In genomic region chr22:27633296-27633871, GRCh38 we compare ENCODE assay signal across 28 cellular contexts.
"Had no signal": no experiment of that assay in that cellular context is flagged by ENCODE, and none has a peak within 500 bp of the region (broad histone marks: within the 10 kb centered on the region; RNA-seq: fewer than 3 reads in every experiment).

No MANE protein-coding gene starts in this region.

- ATAC-seq: effector memory CD8-positive, alpha-beta T cell; gastroesophageal sphincter had no signal

- H3K4me1 Mint-ChIP-seq: activated CD4-positive, alpha-beta T cell treated with anti-CD3 and anti-CD28 coated beads, Interleukin-2, amount 10 ng/mL, durations not matched to agents 24 days and 14 days; activated naive CD8-positive, alpha-beta T cell treated with anti-CD3 and anti-CD28 coated beads for 36 hours; naive thymus-derived CD4-positive, alpha-beta T cell had no signal

- H3K4me3 Mint-ChIP-seq: activated CD4-positive, alpha-beta memory T cell treated with anti-CD3 and anti-CD28 coated beads for 36 hours; activated CD4-positive, alpha-beta T cell treated with anti-CD3 and anti-CD28 coated beads, Interleukin-2, amount 10 ng/mL, durations not matched to agents 24 days and 14 days; activated naive CD4-positive, alpha-beta T cell treated with anti-CD3 and anti-CD28 coated beads for 36 hours; activated naive CD8-positive, alpha-beta T cell treated with anti-CD3 and anti-CD28 coated beads for 36 hours; activated T-helper 1 cell treated with anti-CD3 and anti-CD28 coated beads, Interleukin-12 subunit alpha, Interleukin-12 subunit beta, Interleukin-2, Interleukin-4 antibody, amounts not matched to agents 30 ng/mL and 10 ng/mL and 1 ng/mL, durations not matched to agents 14 hours and 24 hours and 36 hours; effector memory CD8-positive, alpha-beta T cell; mesothelial cell of epicardium; naive thymus-derived CD4-positive, alpha-beta T cell; T-helper 1 cell treated with Interleukin-12 subunit alpha and Interleukin-12 subunit beta and Interleukin-4 antibody, amounts not matched to agents 30 μg/mL and 1 μg/mL, for 36 hours had no signal

- H3K4me1 ChIP-seq: adrenal gland, prostate gland had no signal

- H3K4me3 ChIP-seq: adrenal gland, body of pancreas, gastroesophageal sphincter, prostate gland, thoracic aorta had no signal

- H3K9me3 ChIP-seq: adrenal gland, body of pancreas, gastroesophageal sphincter, prostate gland, thoracic aorta had no signal

- H3K27me3 Mint-ChIP-seq: activated CD4-positive, alpha-beta T cell treated with anti-CD3 and anti-CD28 coated beads, Interleukin-2, amount 10 ng/mL, durations not matched to agents 24 days and 14 days had no signal

- H3K27ac ChIP-seq: adrenal gland, body of pancreas, gastroesophageal sphincter, prostate gland, thoracic aorta, VCaP had no signal

- H3K36me3 Mint-ChIP-seq: activated CD4-positive, alpha-beta memory T cell treated with anti-CD3 and anti-CD28 coated beads for 36 hours; activated naive CD8-positive, alpha-beta T cell treated with anti-CD3 and anti-CD28 coated beads for 36 hours; naive thymus-derived CD4-positive, alpha-beta T cell had no signal

- H3K36me3 ChIP-seq: adrenal gland, gastroesophageal sphincter, prostate gland, thoracic aorta had no signal

- DNase-seq: activated CD4-positive, alpha-beta memory T cell treated with anti-CD3 and anti-CD28 coated beads for 36 hours; activated CD4-positive, alpha-beta T cell treated with anti-CD3 and anti-CD28 coated beads, Interleukin-2, amount 10 ng/mL, durations not matched to agents 24 days and 14 days; activated CD4-positive, CD25-positive, alpha-beta regulatory T cell treated with anti-CD3 and anti-CD28 coated beads, Interleukin-2, amount 50 U/mL, for 72 hours; activated CD8-positive, alpha-beta memory T cell treated with anti-CD3 and anti-CD28 coated beads, Interleukin-2, amount 50 U/mL, for 4 hours; activated effector memory CD4-positive, alpha-beta T cell treated with anti-CD3 and anti-CD28 coated beads, Interleukin-2, amount 50 U/mL, for 16 hours; activated naive CD4-positive, alpha-beta T cell treated with anti-CD3 and anti-CD28 coated beads for 36 hours; activated naive CD8-positive, alpha-beta T cell treated with anti-CD3 and anti-CD28 coated beads for 36 hours; activated T-cell treated with anti-CD3 and anti-CD28 coated beads, Interleukin-2, amount 50 U/mL, for 1 hour; adrenal gland; caudate nucleus; cortex of kidney; effector memory CD8-positive, alpha-beta T cell; hippocampal formation; naive thymus-derived CD4-positive, alpha-beta T cell; retina; stimulated activated CD4-positive, alpha-beta T cell treated with anti-CD3 and anti-CD28 coated beads, Interleukin-2, amount 100 ng/mL, for 48 hours; stimulated activated naive CD4-positive, alpha-beta T cell treated with Interleukin-2 at 50 U/mL for 16 hours; SW 1271; T-helper 9 cell had no signal

- H3K27ac Mint-ChIP-seq: activated CD4-positive, alpha-beta memory T cell treated with anti-CD3 and anti-CD28 coated beads for 36 hours; activated CD4-positive, alpha-beta T cell treated with anti-CD3 and anti-CD28 coated beads, Interleukin-2, amount 10 ng/mL, durations not matched to agents 24 days and 14 days; activated naive CD4-positive, alpha-beta T cell treated with anti-CD3 and anti-CD28 coated beads for 36 hours; activated naive CD8-positive, alpha-beta T cell treated with anti-CD3 and anti-CD28 coated beads for 36 hours; activated T-helper 1 cell treated with anti-CD3 and anti-CD28 coated beads, Interleukin-12 subunit alpha, Interleukin-12 subunit beta, Interleukin-2, Interleukin-4 antibody, amounts not matched to agents 30 ng/mL and 10 ng/mL and 1 ng/mL, durations not matched to agents 14 hours and 24 hours and 36 hours; effector memory CD8-positive, alpha-beta T cell; mesothelial cell of epicardium; naive thymus-derived CD4-positive, alpha-beta T cell; T-helper 1 cell treated with Interleukin-12 subunit alpha and Interleukin-12 subunit beta and Interleukin-4 antibody, amounts not matched to agents 30 μg/mL and 1 μg/mL, for 36 hours; type B pancreatic cell had no signal

- H3K27me3 ChIP-seq: adrenal gland, body of pancreas, gastroesophageal sphincter had no signal

- H3K9me3 Mint-ChIP-seq: activated CD4-positive, alpha-beta memory T cell treated with anti-CD3 and anti-CD28 coated beads for 36 hours; activated CD4-positive, alpha-beta T cell treated with anti-CD3 and anti-CD28 coated beads, Interleukin-2, amount 10 ng/mL, durations not matched to agents 24 days and 14 days; activated naive CD4-positive, alpha-beta T cell treated with anti-CD3 and anti-CD28 coated beads for 36 hours; activated naive CD8-positive, alpha-beta T cell treated with anti-CD3 and anti-CD28 coated beads for 36 hours; activated T-helper 1 cell treated with anti-CD3 and anti-CD28 coated beads, Interleukin-12 subunit alpha, Interleukin-12 subunit beta, Interleukin-2, Interleukin-4 antibody, amounts not matched to agents 30 ng/mL and 10 ng/mL and 1 ng/mL, durations not matched to agents 14 hours and 24 hours and 36 hours; effector memory CD8-positive, alpha-beta T cell; T-helper 1 cell treated with Interleukin-12 subunit alpha and Interleukin-12 subunit beta and Interleukin-4 antibody, amounts not matched to agents 30 μg/mL and 1 μg/mL, for 36 hours had no signal
